In the genomic region with DNA sequence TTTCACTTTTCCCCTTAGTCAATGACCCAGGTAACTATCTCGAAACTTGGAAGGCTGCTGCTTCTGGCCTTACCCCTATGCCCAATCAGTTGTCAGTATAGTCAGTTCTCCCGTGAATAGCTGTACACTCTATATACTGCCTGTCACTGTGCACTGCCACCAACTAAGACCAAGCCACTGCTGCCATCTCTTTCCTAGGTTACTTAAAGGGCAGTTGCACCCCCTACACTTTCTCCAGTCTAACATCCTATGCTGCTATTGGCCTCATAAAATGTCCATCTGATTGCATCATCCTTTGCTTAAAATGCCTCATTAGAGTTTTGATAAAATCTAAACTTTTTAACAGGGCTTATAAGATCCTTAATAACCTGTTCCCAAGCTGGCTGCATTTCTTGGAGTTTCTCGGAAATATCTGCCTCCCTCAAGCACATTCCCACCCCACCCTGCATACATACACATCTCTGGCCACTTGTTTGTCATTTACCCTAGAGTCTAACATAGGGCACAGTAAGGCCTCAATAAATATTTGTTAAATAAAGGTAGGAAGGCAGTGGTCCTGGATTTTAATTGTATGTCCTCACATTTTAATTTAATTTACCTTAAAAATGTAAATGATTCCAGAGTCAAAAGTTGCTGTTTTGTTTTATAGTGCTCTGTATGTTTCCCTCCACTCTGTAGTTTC, we compare ENCODE assay signal across 8 cellular contexts. TPM values are rescaled to one million over a fixed set of nuclear protein-coding genes. Genes with fewer than 3 reads are reported as not detected.
DNase-seq lines count a peak whose midpoint lies in the region; ATAC-seq, FAIRE-seq and TF ChIP-seq lines count a peak whose summit lies in the region.

No MANE protein-coding gene starts in this region.

- peaks cover 94% of the 10 kb centered on the region for H3K79me2 ChIP-seq in K562 (ENCODE audit: control insufficient read depth, insufficient read depth, low read length)

- no peak for TF ChIP-seq CTCF in K562 (IDR thresholded peaks at IDR 0.05 in 2 of 3, conservative IDR thresholded peaks at IDR 0.05 in 1 of 3; ENCODE audit: insufficient read depth in 2 of 3, low read depth in 1 of 3, low read length in 3 of 3)

- peak in 1 of 2 experiments; percentile 16; a peak in 1 of 4 replicates for TF ChIP-seq RAD21 in K562 (CRISPR knock-in tag; conservative IDR thresholded peaks at IDR 0.05 in 1 of 2, IDR thresholded peaks at IDR 0.05 in 1 of 2)

- FAIRE-seq in K562 (lab: Jason Lieb, UNC) = no peak

- WGBS in K562 (ENCODE audit: insufficient coverage, low coverage, missing lambda C conversion rate) = 26% methylated on average over 3 of the region's 3 CpGs

- H3K4me3 ChIP-seq in K562 = peak overlapping the region; percentile 30

- H3K4me1 ChIP-seq in K562 (replicated peaks in 1 of 2; ENCODE audit: control insufficient read depth in 2 of 2, insufficient read depth in 2 of 2, low read length in 2 of 2) = peaks cover 57 to 78% of the 10 kb centered on the region in 2 experiments

- H3K36me3 ChIP-seq in K562 (ENCODE audit: control insufficient read depth, insufficient read depth, low read length) = no peaks in the 10 kb centered on the region; the same call in 2 of the 3 replicates

- peak; percentile 54 for DNase-seq in activated CD4-positive, alpha-beta T cell treated with anti-CD3 and anti-CD28 coated beads for 36 hours
- DNase-seq in activated CD4-positive, alpha-beta T cell treated with anti-CD3 and anti-CD28 coated beads, Interleukin-2, amount 50 U/mL, for 1 hour = no peak
- DNase-seq in K562 (ENCODE audit: extremely low read depth in 1 of 4, low spot score in 3 of 4) (peak in 2 of 4 experiments; percentile 48 to 60), NCI-H1092 (lab: John Stamatoyannopoulos, UW) (no peak), iPS-NIHi11 (ENCODE audit: low spot score) (no peak), left colon (no peak)
- DNase-seq in stimulated activated naive CD8-positive, alpha-beta T cell treated with anti-CD3 and anti-CD28 coated beads, Interleukin-15, amount 100 ng/mL, for 72 hours = peak in 1 of 2 donors; percentile 42

- intact Hi-C loops in activated CD4-positive, alpha-beta T cell treated with anti-CD3 and anti-CD28 coated beads for 36 hours (cut with DNase I, micrococcal nuclease) = no loop called here
- intact Hi-C loops in K562 (cut with micrococcal nuclease) = loop anchor here (5.0 kb wide), 3 partner anchors 56 to 336 kb away; a partner anchor contains a TSS
- intact Hi-C loops in left colon (cut with DNase I, micrococcal nuclease) = no loop called here

- H2AFZ ChIP-seq in K562 (ENCODE audit: low read depth, low read length) = peak overlapping the region; percentile 30; the same call in 1 of the 2 replicates

- no peaks in the 10 kb centered on the region for H3K9me1 ChIP-seq in K562 (ENCODE audit: control insufficient read depth, insufficient read depth, low read length)

- H3K36me3 Mint-ChIP-seq in activated CD4-positive, alpha-beta T cell treated with anti-CD3 and anti-CD28 coated beads for 36 hours (ENCODE audit: low read depth) = peaks cover 32% of the 10 kb centered on the region

- CTCF ChIA-PET in activated CD4-positive, alpha-beta T cell treated with anti-CD3 and anti-CD28 coated beads for 36 hours (lab: Charles Lee) = interaction anchor here (0.6 to 2.4 kb wide), 14 partner anchors 7 to 88 kb away, joined by 3 to 14 read pairs (median 4); no protein-coding TSS in a partner anchor
- CTCF ChIA-PET in K562 (lab: Yijun Ruan, JAX; ENCODE audit: low intra/inter-chr PET ratio) = no interaction called here

- H4K20me1 ChIP-seq in K562 (replicated peaks; ENCODE audit: control insufficient read depth, insufficient read depth, low read length) = no peaks in the 10 kb centered on the region

- no peaks in the 10 kb centered on the region for H3K9me3 Mint-ChIP-seq in activated CD4-positive, alpha-beta T cell treated with anti-CD3 and anti-CD28 coated beads for 36 hours (ENCODE audit: low read depth)
- no peaks in the 10 kb centered on the region for H3K9me3 Mint-ChIP-seq in stimulated activated naive CD8-positive, alpha-beta T cell treated with anti-CD3 and anti-CD28 coated beads, Interleukin-15, amount 100 ng/mL, for 72 hours

- POLR2A ChIA-PET in activated CD4-positive, alpha-beta T cell treated with anti-CD3 and anti-CD28 coated beads for 36 hours (lab: Charles Lee) = interaction anchor here (0.6 to 1.1 kb wide), 5 partner anchors 10 to 274 kb away, joined by 3 to 5 read pairs (median 4); a partner anchor contains a TSS
- POLR2A ChIA-PET in K562 (lab: Yijun Ruan, JAX) = interaction anchor here (0.8 to 3.2 kb wide), 11 partner anchors 8 to 218 kb away, joined by 3 to 22 read pairs (median 5); no protein-coding TSS in a partner anchor

- peak overlapping the region; percentile 92 for H3K27ac ChIP-seq in K562 (ENCODE audit: extremely low read depth, low read depth, low read length)

- ATAC-seq in activated CD4-positive, alpha-beta T cell treated with anti-CD3 and anti-CD28 coated beads for 36 hours = peak; percentile 71
- ATAC-seq in HG03565 (IDR thresholded peaks at IDR 0.05; ENCODE audit: unreplicated experiment) (peak; percentile 34), K562 (peak; percentile 42), left colon (no peak)
- peak; percentile 71 for ATAC-seq in stimulated activated naive CD8-positive, alpha-beta T cell treated with anti-CD3 and anti-CD28 coated beads, Interleukin-15, amount 100 ng/mL, for 72 hours

- H3K27me3 Mint-ChIP-seq in activated CD4-positive, alpha-beta T cell treated with anti-CD3 and anti-CD28 coated beads for 36 hours = no peaks in the 10 kb centered on the region
- no peaks in the 10 kb centered on the region for H3K27me3 Mint-ChIP-seq in stimulated activated naive CD8-positive, alpha-beta T cell treated with anti-CD3 and anti-CD28 coated beads, Interleukin-15, amount 100 ng/mL, for 72 hours

- peak overlapping the region in 1 of 2 experiments; percentile 81; a peak in 2 of 4 replicates for H3K9ac ChIP-seq in K562 (ENCODE audit: insufficient read depth in 1 of 2, low read depth in 2 of 2, low read length in 2 of 2)

- BruUV-seq in K562 (replicated peaks; lab: Mats Ljungman, UMichigan) = no TSS peak

- H3K4me2 ChIP-seq in K562 (ENCODE audit: insufficient read depth, low read length) = peak overlapping the region; percentile 95

- in situ Hi-C loops in K562 (cut with MboI) = no loop called here

- no peak for TF ChIP-seq POLR2A in K562 (conservative IDR thresholded peaks at IDR 0.05)

- TF ChIP-seq EP300 in K562 (IDR thresholded peaks at IDR 0.05; ENCODE audit: low read length) = peak; percentile 41; the same call in 1 of the 2 replicates

- H3K9me3 ChIP-seq in K562 (replicated peaks; ENCODE audit: control insufficient read depth, insufficient read depth, low read depth, low read length) = no peaks in the 10 kb centered on the region

- peak overlapping the region; percentile 94 for H3K27ac Mint-ChIP-seq in activated CD4-positive, alpha-beta T cell treated with anti-CD3 and anti-CD28 coated beads for 36 hours
- H3K27ac Mint-ChIP-seq in stimulated activated naive CD8-positive, alpha-beta T cell treated with anti-CD3 and anti-CD28 coated beads, Interleukin-15, amount 100 ng/mL, for 72 hours = peak overlapping the region; percentile 57 to 99

- H3K4me3 Mint-ChIP-seq in activated CD4-positive, alpha-beta T cell treated with anti-CD3 and anti-CD28 coated beads for 36 hours = peak overlapping the region; percentile 42
- peak overlapping the region; percentile 0 to 88 for H3K4me3 Mint-ChIP-seq in stimulated activated naive CD8-positive, alpha-beta T cell treated with anti-CD3 and anti-CD28 coated beads, Interleukin-15, amount 100 ng/mL, for 72 hours

- peaks cover 96% of the 10 kb centered on the region for H3K4me1 Mint-ChIP-seq in activated CD4-positive, alpha-beta T cell treated with anti-CD3 and anti-CD28 coated beads for 36 hours
- peaks cover 84% of the 10 kb centered on the region for H3K4me1 Mint-ChIP-seq in stimulated activated naive CD8-positive, alpha-beta T cell treated with anti-CD3 and anti-CD28 coated beads, Interleukin-15, amount 100 ng/mL, for 72 hours

- no peaks in the 10 kb centered on the region for H3K27me3 ChIP-seq in K562 (ENCODE audit: control insufficient read depth in 2 of 2, insufficient read depth in 2 of 2, low read length in 2 of 2)

TF ChIP-seq in K562, 482 proteins besides CTCF, POLR2A, EP300 and RAD21 (continues in another document):
- no peak for TF ChIP-seq ARHGAP35 (IDR thresholded peaks at IDR 0.05; ENCODE audit: partially characterized antibody)
- TF ChIP-seq SREBF2 (CRISPR knock-in tag; IDR thresholded peaks at IDR 0.05) = no peak
- no peak for TF ChIP-seq ZNF41 (CRISPR knock-in tag; conservative IDR thresholded peaks at IDR 0.05)
- TF ChIP-seq NFIX (CRISPR knock-in tag; IDR thresholded peaks at IDR 0.05; ENCODE audit: low read depth) = no peak
- TF ChIP-seq ZNF175 (CRISPR knock-in tag; IDR thresholded peaks at IDR 0.05; ENCODE audit: low read depth) = 0 out of 2 replicates have a peak, but pooled peaks have one; percentile 74
- no peak for TF ChIP-seq CREM (IDR thresholded peaks at IDR 0.05; ENCODE audit: low read depth)
- no peak for TF ChIP-seq NCOA1 (IDR thresholded peaks at IDR 0.05; ENCODE audit: low read depth)
- TF ChIP-seq TCF3 (CRISPR knock-in tag; IDR thresholded peaks at IDR 0.05) = no peak
- TF ChIP-seq RBM22 (IDR thresholded peaks at IDR 0.05; ENCODE audit: low read depth, low read length, poor library complexity, severe bottlenecking) = no peak
- no peak for TF ChIP-seq RFX5 (IDR thresholded peaks at IDR 0.05; ENCODE audit: low read depth, low read length)

RNA-seq across cellular contexts. Expression of a gene that starts 32.7 kb away (rescaled TPM):
- 100 to 1,000 TPM; 166 to 171 TPM for total RNA-seq in activated CD4-positive, alpha-beta T cell treated with anti-CD3 and anti-CD28 coated beads for 36 hours
- 10.6 and 20.5 TPM in 2 replicates for total RNA-seq in K562 (2011; cell fraction: chromatin; rRNA removed; ENCODE audit: low replicate concordance)
- total RNA-seq in K562 (2011; cell fraction: nucleolus; rRNA removed) = 7.8 and 9.0 TPM in 2 replicates
- 12.6 and 24.7 TPM in 2 replicates for total RNA-seq in K562 (2011; cell fraction: nucleoplasm; rRNA removed)
- total RNA-seq in K562 (2014; rRNA removed) = 42.0 and 46.0 TPM in 2 replicates
- 38.5 and 47.4 TPM in 2 replicates for total RNA-seq in K562 (2014; rRNA removed; fragmentation: Illumina TruSeq; extraction: Trizol)
- 44.8 and 47.0 TPM in 2 replicates for total RNA-seq in K562 (2015; rRNA removed; fragmentation: Illumina TruSeq; extraction: Trizol)
- total RNA-seq in K562 (2021) = 33.6 and 36.7 TPM in 2 replicates
- polyA plus RNA-seq in K562 (2011; rRNA removed) = 44.6 and 52.2 TPM in 2 replicates
- polyA plus RNA-seq in K562 (2011; cell fraction: cytosol; rRNA removed) = 35.0 and 41.8 TPM in 2 replicates
- polyA plus RNA-seq in K562 (2011; cell fraction: nucleus; rRNA removed) = 20.2 and 24.7 TPM in 2 replicates
- 37.7 and 53.3 TPM in 2 replicates for polyA plus RNA-seq in K562 (2012)
- 49.3 and 57.3 TPM in 2 replicates for polyA plus RNA-seq in K562 (2014; fragmentation: Illumina TruSeq; extraction: Trizol)
- polyA plus RNA-seq in K562 (2014; fragmentation: Nextera tagmentation; extraction: Ambion mirVana) = 10 to 100 TPM; 29.9 to 34.3 TPM
- 35.8 and 47.6 TPM in 2 replicates for polyA plus RNA-seq in K562 (2014; rRNA removed)
- polyA minus RNA-seq in K562 (2011; rRNA and poly(A)+ RNA removed) = 45.1 and 60.6 TPM in 2 replicates
- polyA minus RNA-seq in K562 (2011; cell fraction: cytosol; rRNA and poly(A)+ RNA removed) = 38.1 and 47.6 TPM in 2 replicates
- 9.3 and 20.3 TPM in 2 replicates for polyA minus RNA-seq in K562 (2011; cell fraction: nucleus; rRNA and poly(A)+ RNA removed)
- total RNA-seq in left colon = 10 to 100 TPM in 1 of 2 donors, 1 to 10 TPM in 1; 7.0 to 11.8 TPM
